32 cellular contexts compared by ENCODE assay signal in genomic region chr1:153860285-153860684, GRCh38.
"Had no signal": no experiment of that assay in that cellular context is flagged by ENCODE, and none has a peak within 500 bp of the region (broad histone marks: within the 10 kb centered on the region; RNA-seq: fewer than 3 reads in every experiment).

No MANE protein-coding gene starts in this region.

- H3K36me3 ChIP-seq: adrenal gland, breast epithelium had no signal

- H3K4me3 ChIP-seq: adrenal gland, body of pancreas, breast epithelium, MG63, PC-9 had no signal

- H3K9me3 ChIP-seq: adrenal gland, body of pancreas, breast epithelium had no signal

- FAIRE-seq: astrocyte, RCC 7860 had no signal

- H3K27me3 Mint-ChIP-seq: activated CD4-positive, alpha-beta memory T cell treated with anti-CD3 and anti-CD28 coated beads for 36 hours; activated CD4-positive, alpha-beta T cell treated with anti-CD3 and anti-CD28 coated beads, Interleukin-2, amount 10 ng/mL, durations not matched to agents 24 days and 14 days; activated T-helper 17 cell treated with anti-CD3 and anti-CD28 coated beads, Interleukin-2, amount 50 U/mL, for 72 hours; T-cell had no signal

- H3K9me3 Mint-ChIP-seq: activated CD4-positive, alpha-beta memory T cell treated with anti-CD3 and anti-CD28 coated beads for 36 hours; activated CD4-positive, alpha-beta T cell treated with anti-CD3 and anti-CD28 coated beads, Interleukin-2, amount 10 ng/mL, durations not matched to agents 24 days and 14 days; activated naive CD4-positive, alpha-beta T cell treated with anti-CD3 and anti-CD28 coated beads, Interleukin-2, amount 50 U/mL, for 72 hours; activated T-cell treated with anti-CD3 and anti-CD28 coated beads, Interleukin-2, amount 50 U/mL, for 4 hours; activated T-helper 17 cell treated with anti-CD3 and anti-CD28 coated beads, Interleukin-2, amount 50 U/mL, for 72 hours; T-cell had no signal

- H3K27me3 ChIP-seq: adrenal gland, body of pancreas, breast epithelium, MG63 had no signal

- H3K4me3 Mint-ChIP-seq: activated CD4-positive, alpha-beta memory T cell treated with anti-CD3 and anti-CD28 coated beads for 36 hours; activated CD4-positive, alpha-beta T cell treated with anti-CD3 and anti-CD28 coated beads, Interleukin-2, amount 10 ng/mL, durations not matched to agents 24 days and 14 days; activated T-cell treated with anti-CD3 and anti-CD28 coated beads, Interleukin-2, amount 50 U/mL, for 4 hours; activated T-helper 17 cell treated with anti-CD3 and anti-CD28 coated beads, Interleukin-2, amount 50 U/mL, for 72 hours; T-cell had no signal

- H3K4me2 ChIP-seq: PC-9 had no signal

- H3K27ac ChIP-seq: adrenal gland, body of pancreas, breast epithelium, PC-9, RWPE1, WERI-Rb-1 had no signal

- H3K4me1 ChIP-seq: body of pancreas, breast epithelium had no signal

- H2AFZ ChIP-seq: PC-9 had no signal

- H3K27ac Mint-ChIP-seq: activated CD4-positive, alpha-beta memory T cell treated with anti-CD3 and anti-CD28 coated beads for 36 hours; activated naive CD4-positive, alpha-beta T cell treated with anti-CD3 and anti-CD28 coated beads, Interleukin-2, amount 50 U/mL, for 72 hours had no signal

- DNase-seq: activated CD4-positive, alpha-beta memory T cell treated with anti-CD3 and anti-CD28 coated beads for 36 hours; activated CD4-positive, alpha-beta T cell treated with anti-CD3 and anti-CD28 coated beads, Interleukin-2, amount 10 ng/mL, durations not matched to agents 24 days and 14 days; activated CD8-positive, alpha-beta memory T cell treated with anti-CD3 and anti-CD28 coated beads, Interleukin-2, amount 50 U/mL, for 4 hours; activated effector memory CD4-positive, alpha-beta T cell treated with anti-CD3 and anti-CD28 coated beads, Interleukin-2, amount 50 U/mL, for 16 hours; activated naive CD4-positive, alpha-beta T cell treated with Interleukin-2 at 50 U/mL for 16 hours; activated T-cell treated with anti-CD3 and anti-CD28 coated beads for 4 hours; activated T-cell treated with anti-CD3 and anti-CD28 coated beads, Interleukin-2, amount 50 U/mL, for 4 hours; body of pancreas; Kasumi-1; KG1; MG63; NCI-H1048; NCI-H1105 treated with DMSO at 0.1 percent for 48 hours; NCI-H1436; NCI-H1694; NCI-H1930; NCI-H345; NCI-H524 treated with DMSO at 0.1 percent for 48 hours; PC-9; SIG-M5; T-cell; T-helper 9 cell; WERI-Rb-1 had no signal

- ATAC-seq: activated naive CD4-positive, alpha-beta T cell treated with anti-CD3 and anti-CD28 coated beads, Interleukin-2, amount 50 U/mL, for 72 hours; activated T-cell treated with anti-CD3 and anti-CD28 coated beads, Interleukin-2, amount 50 U/mL, for 4 hours; activated T-helper 17 cell treated with anti-CD3 and anti-CD28 coated beads, Interleukin-2, amount 50 U/mL, for 72 hours; body of pancreas; Right ventricle myocardium inferior; SK-N-SH treated with all-trans-retinoic acid at 6 μM for 48 hours; T-cell had no signal
